Comparison of ENCODE assay signal across 14 cellular contexts in the genomic region with DNA sequence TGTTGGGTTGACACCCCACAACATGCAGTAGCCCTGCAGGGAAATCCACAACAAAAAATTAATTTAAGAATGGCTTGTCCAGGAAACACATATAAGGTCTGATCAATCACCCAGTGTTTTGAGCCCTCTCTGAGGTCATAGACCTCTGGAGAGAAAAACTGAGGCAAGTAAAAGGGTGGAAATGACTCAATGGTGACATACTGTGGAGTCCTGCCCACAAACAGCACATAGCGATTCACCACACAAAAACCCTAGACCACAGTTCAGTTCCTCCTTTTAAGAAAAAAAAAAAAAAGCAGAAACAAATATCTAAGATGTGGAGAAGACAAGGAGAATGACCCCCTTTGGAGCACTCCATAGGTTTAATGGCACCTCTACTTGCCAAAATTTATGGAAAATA.
DNase-seq lines count a peak whose midpoint lies in the region; ATAC-seq, FAIRE-seq and TF ChIP-seq lines count a peak whose summit lies in the region.
"Had no signal": no experiment of that assay in that cellular context is flagged by ENCODE, and none has a peak within 500 bp of the region (broad histone marks: within the 10 kb centered on the region; RNA-seq: fewer than 3 reads in every experiment).

No MANE protein-coding gene starts in this region.

- no peaks in the 10 kb centered on the region for H3K79me2 ChIP-seq in PC-3 (ENCODE audit: low read length)
- H3K79me2 ChIP-seq in smooth muscle cell (ENCODE audit: low read depth) = no peaks in the 10 kb centered on the region
- no peaks in the 10 kb centered on the region for H3K79me2 ChIP-seq in mesendoderm (ENCODE audit: control insufficient read depth, insufficient read depth, low read length)

- no peaks in the 10 kb centered on the region for H3K79me1 ChIP-seq in mesendoderm (ENCODE audit: low read length)

- H4K8ac ChIP-seq in mesendoderm (ENCODE audit: low read depth, low read length) = no peak overlapping the region

- no peaks in the 10 kb centered on the region for H3K27me3 ChIP-seq in PC-3 (ENCODE audit: low read length)
- H3K27me3 ChIP-seq in bronchial epithelial cell (ENCODE audit: control insufficient read depth, insufficient read depth, low read length) = no peaks in the 10 kb centered on the region
- no peaks in the 10 kb centered on the region for H3K27me3 ChIP-seq in smooth muscle cell (ENCODE audit: low read depth)
- no peaks in the 10 kb centered on the region for H3K27me3 ChIP-seq in right atrium auricular region
- H3K27me3 ChIP-seq in mesendoderm (ENCODE audit: insufficient read depth, low read length, poor library complexity) = no peaks in the 10 kb centered on the region

- H3K9me3 ChIP-seq in PC-3 (ENCODE audit: low read length) (no peaks in the 10 kb centered on the region), smooth muscle cell (replicated peaks; ENCODE audit: low read depth) (peaks cover 7% of the 10 kb centered on the region), right atrium auricular region (no peaks in the 10 kb centered on the region)

- intact Hi-C loops in PC-3 (cut with micrococcal nuclease) (no loop called here), sciatic nerve (cut with DNase I) (loop anchor here (10.0 kb wide), 1 partner anchor 1354 kb away; no protein-coding TSS in a partner anchor)

- H3K9me2 ChIP-seq in PC-3 (replicated peaks; ENCODE audit: low read length) = no peaks in the 10 kb centered on the region

- H2AFZ ChIP-seq in PC-3 (ENCODE audit: low read length) (no peak overlapping the region), smooth muscle cell (ENCODE audit: low read depth) (peak overlapping the region; percentile 5)

- no peak for TF ChIP-seq CTCF in PC-3 (conservative IDR thresholded peaks at IDR 0.05; ENCODE audit: low read depth, low read length)
- no peak for TF ChIP-seq CTCF in bronchial epithelial cell (IDR thresholded peaks at IDR 0.05; ENCODE audit: insufficient read depth, low read length, severe bottlenecking)
- no peak for TF ChIP-seq CTCF in smooth muscle cell (IDR thresholded peaks at IDR 0.05; ENCODE audit: borderline replicate concordance, insufficient read depth, poor library complexity, severe bottlenecking)
- TF ChIP-seq CTCF in right atrium auricular region (IDR thresholded peaks at IDR 0.05) = no peak

- POLR2A ChIA-PET in PC-3 (lab: Charles Lee; ENCODE audit: unreplicated experiment) = no interaction called here

- no TSS peak for BruUV-seq in PC-3 (replicated peaks; lab: Mats Ljungman, UMichigan)

- H2BK120ac ChIP-seq in mesendoderm (ENCODE audit: low read depth, low read length) = no peak overlapping the region

- no peak overlapping the region for H3K23ac ChIP-seq in mesendoderm (ENCODE audit: low read length)

- DNase-seq in PC-3 (peak; percentile 13), bronchial epithelial cell (ENCODE audit: low read depth) (peak; percentile 45), smooth muscle cell (lab: John Stamatoyannopoulos, UW; ENCODE audit: unreplicated experiment) (no peak), right atrium auricular region (ENCODE audit: low spot score) (no peak), mesendoderm (no peak), activated gamma-delta T cell (lab: John Stamatoyannopoulos, UW) (no peak), sciatic nerve (ENCODE audit: low spot score) (no peak)
- DNase-seq: activated effector memory CD4-positive, alpha-beta T cell treated with anti-CD3 and anti-CD28 coated beads, Interleukin-2, amount 50 U/mL, for 16 hours; anterior cingulate cortex; NCI-H2029; NCI-H510A; substantia nigra had no signal

- no peak overlapping the region for H2BK5ac ChIP-seq in mesendoderm (ENCODE audit: low read length)

- no peak overlapping the region for H3K4me2 ChIP-seq in PC-3 (ENCODE audit: low read length)
- H3K4me2 ChIP-seq in smooth muscle cell = peak overlapping the region; percentile 45
- H3K4me2 ChIP-seq in mesendoderm (ENCODE audit: low read length) = no peak overlapping the region

- no peaks in the 10 kb centered on the region for H4K20me1 ChIP-seq in PC-3 (ENCODE audit: low read length)
- no peaks in the 10 kb centered on the region for H4K20me1 ChIP-seq in smooth muscle cell (ENCODE audit: low read depth)

- H3F3A ChIP-seq in PC-3 (ENCODE audit: low read length, unreplicated experiment) (no peaks in the 10 kb centered on the region), smooth muscle cell (ENCODE audit: low read depth) (no peaks in the 10 kb centered on the region)

- ATAC-seq in HG02981 (IDR thresholded peaks at IDR 0.05; ENCODE audit: unreplicated experiment) = peak; percentile 61
- ATAC-seq in PC-3 = no peak
- ATAC-seq in sciatic nerve = no peak

- H3K4me3 ChIP-seq in PC-3 (ENCODE audit: low read length) (no peak overlapping the region), bronchial epithelial cell (ENCODE audit: low read depth, low read length) (no peak overlapping the region), smooth muscle cell (no peak overlapping the region), right atrium auricular region (no peak overlapping the region), mesendoderm (ENCODE audit: low read length) (no peak overlapping the region)

- H3K4ac ChIP-seq in mesendoderm (ENCODE audit: low read depth, low read length) = no peak overlapping the region

- H3K9ac ChIP-seq in PC-3 (ENCODE audit: low read length) (no peak overlapping the region), smooth muscle cell (ENCODE audit: low read depth) (no peak overlapping the region), mesendoderm (ENCODE audit: low read length) (no peak overlapping the region)

- no peak overlapping the region for H3K18ac ChIP-seq in mesendoderm (ENCODE audit: low read length)

- H3K27ac ChIP-seq in PC-3 (ENCODE audit: low read length) = no peak overlapping the region
- H3K27ac ChIP-seq in smooth muscle cell (ENCODE audit: low read depth) = no peak overlapping the region
- H3K27ac ChIP-seq in right atrium auricular region = no peak overlapping the region
- no peak overlapping the region for H3K27ac ChIP-seq in mesendoderm (ENCODE audit: low read depth, low read length)
- H3K27ac ChIP-seq: RWPE1 had no signal

- H2AK5ac ChIP-seq in mesendoderm (ENCODE audit: low read length) = no peak overlapping the region

- H4K5ac ChIP-seq in mesendoderm (ENCODE audit: low read length) = no peak overlapping the region

- no peak for FAIRE-seq in bronchial epithelial cell (lab: Jason Lieb, UNC)

- H3K36me3 ChIP-seq in PC-3 (ENCODE audit: low read depth, low read length) (no peaks in the 10 kb centered on the region), bronchial epithelial cell (ENCODE audit: control insufficient read depth, insufficient read depth, low read length) (no peaks in the 10 kb centered on the region), smooth muscle cell (ENCODE audit: low read depth) (no peaks in the 10 kb centered on the region), right atrium auricular region (no peaks in the 10 kb centered on the region), mesendoderm (ENCODE audit: control insufficient read depth, insufficient read depth, low read length) (no peaks in the 10 kb centered on the region)

- H3K4me1 ChIP-seq in PC-3 (ENCODE audit: insufficient read depth, low read length) (peaks cover 6% of the 10 kb centered on the region), smooth muscle cell (ENCODE audit: low read depth) (no peaks in the 10 kb centered on the region), right atrium auricular region (no peaks in the 10 kb centered on the region), mesendoderm (ENCODE audit: control insufficient read depth, low read depth, low read length) (no peaks in the 10 kb centered on the region)

- 67% methylated on average over 1 of the region's 1 CpG for WGBS in smooth muscle cell (ENCODE audit: low lambda C conversion rate)
- no CpG with 5 or more reads among the region's 1 CpG for WGBS in mesendoderm (ENCODE audit: extremely low coverage, insufficient coverage, low lambda C conversion rate)

- CTCF ChIA-PET in PC-3 (lab: Charles Lee) = no interaction called here

- no peak overlapping the region for H3K56ac ChIP-seq in mesendoderm (ENCODE audit: low read length)

- H2BK15ac ChIP-seq in mesendoderm (replicated peaks; ENCODE audit: low read depth) = no peak overlapping the region

Comparison
In these comparisons a context has a peak if more than half of its experiments do, and no peak if none do; other contexts are left out.
1. DNase-seq: peak in PC-3 (single experiment) and bronchial epithelial cell (single experiment); none in smooth muscle cell (single experiment), right atrium auricular region (single experiment), mesendoderm (single experiment), activated gamma-delta T cell (single experiment) and sciatic nerve (single experiment).